In genomic region chr10:13536674-13537366, GRCh38 we compare ENCODE assay signal across 8 cellular contexts. TPM values are rescaled to one million over a fixed set of nuclear protein-coding genes. Genes with fewer than 3 reads are reported as not detected.
DNase-seq lines count a peak whose midpoint lies in the region; ATAC-seq, FAIRE-seq and TF ChIP-seq lines count a peak whose summit lies in the region.

No MANE protein-coding gene starts in this region.

- H3K27me3 Mint-ChIP-seq in astrocyte (ENCODE audit: low read depth, unreplicated experiment), result peaks cover 7% of the 10 kb centered on the region
- H3K27me3 Mint-ChIP-seq in stimulated activated naive CD8-positive, alpha-beta T cell treated with anti-CD3 and anti-CD28 coated beads, Interleukin-15, amount 100 ng/mL, for 72 hours, result peaks cover 58% of the 10 kb centered on the region
- H3K27me3 Mint-ChIP-seq in activated T-helper 1 cell treated with anti-CD3 and anti-CD28 coated beads, Interleukin-12 subunit alpha, Interleukin-12 subunit beta, Interleukin-2, Interleukin-4 antibody, amounts not matched to agents 30 ng/mL and 10 ng/mL and 1 ng/mL, durations not matched to agents 14 hours and 24 hours and 36 hours (ENCODE audit: insufficient read depth), result peaks cover 29% of the 10 kb centered on the region

- peak; percentile 90 for ATAC-seq in stimulated activated naive CD8-positive, alpha-beta T cell treated with anti-CD3 and anti-CD28 coated beads, Interleukin-15, amount 100 ng/mL, for 72 hours
- no peak for ATAC-seq in HG02763 (IDR thresholded peaks at IDR 0.05; ENCODE audit: unreplicated experiment)

- H3K9me3 Mint-ChIP-seq in astrocyte (ENCODE audit: unreplicated experiment), result no peaks in the 10 kb centered on the region
- H3K9me3 Mint-ChIP-seq in stimulated activated naive CD8-positive, alpha-beta T cell treated with anti-CD3 and anti-CD28 coated beads, Interleukin-15, amount 100 ng/mL, for 72 hours, result no peaks in the 10 kb centered on the region
- H3K9me3 Mint-ChIP-seq in activated T-helper 1 cell treated with anti-CD3 and anti-CD28 coated beads, Interleukin-12 subunit alpha, Interleukin-12 subunit beta, Interleukin-2, Interleukin-4 antibody, amounts not matched to agents 30 ng/mL and 10 ng/mL and 1 ng/mL, durations not matched to agents 14 hours and 24 hours and 36 hours, result no peaks in the 10 kb centered on the region

- no peak overlapping the region for H3K27ac Mint-ChIP-seq in astrocyte (ENCODE audit: unreplicated experiment)
- H3K27ac Mint-ChIP-seq in stimulated activated naive CD8-positive, alpha-beta T cell treated with anti-CD3 and anti-CD28 coated beads, Interleukin-15, amount 100 ng/mL, for 72 hours, result no peak overlapping the region
- no peak overlapping the region for H3K27ac Mint-ChIP-seq in activated T-helper 1 cell treated with anti-CD3 and anti-CD28 coated beads, Interleukin-12 subunit alpha, Interleukin-12 subunit beta, Interleukin-2, Interleukin-4 antibody, amounts not matched to agents 30 ng/mL and 10 ng/mL and 1 ng/mL, durations not matched to agents 14 hours and 24 hours and 36 hours

- DNase-seq in COLO668 (lab: John Stamatoyannopoulos, UW; ENCODE audit: unreplicated experiment), result peak; percentile 18
- peak; percentile 82 for DNase-seq in H7
- peak; percentile 26 for DNase-seq in NCI-H460 (ENCODE audit: extremely low read depth, low read depth)
- peak; percentile 18 for DNase-seq in astrocyte (ENCODE audit: low read depth)
- peak; percentile 68 for DNase-seq in kidney tubule cell (ENCODE audit: low spot score)
- DNase-seq in stimulated activated naive CD8-positive, alpha-beta T cell treated with anti-CD3 and anti-CD28 coated beads, Interleukin-15, amount 100 ng/mL, for 72 hours, result peak; percentile 45 to 60
- DNase-seq in activated T-helper 1 cell treated with anti-CD3 and anti-CD28 coated beads, Interleukin-12 subunit alpha, Interleukin-12 subunit beta, Interleukin-2, Interleukin-4 antibody, amounts not matched to agents 30 ng/mL and 10 ng/mL and 1 ng/mL, durations not matched to agents 14 hours and 24 hours and 36 hours (ENCODE audit: low spot score), result no peak

- H3K4me1 ChIP-seq in astrocyte (ENCODE audit: insufficient read depth, low read length), result no peaks in the 10 kb centered on the region

- no peak overlapping the region for H3K4me3 ChIP-seq in H7 (ENCODE audit: insufficient read depth, low read depth, low read length)
- no peak overlapping the region for H3K4me3 ChIP-seq in astrocyte (ENCODE audit: insufficient read depth, low read depth, low read length)

- H3K36me3 Mint-ChIP-seq in astrocyte (ENCODE audit: low read depth, unreplicated experiment), result no peaks in the 10 kb centered on the region
- no peaks in the 10 kb centered on the region for H3K36me3 Mint-ChIP-seq in activated T-helper 1 cell treated with anti-CD3 and anti-CD28 coated beads, Interleukin-12 subunit alpha, Interleukin-12 subunit beta, Interleukin-2, Interleukin-4 antibody, amounts not matched to agents 30 ng/mL and 10 ng/mL and 1 ng/mL, durations not matched to agents 14 hours and 24 hours and 36 hours (ENCODE audit: low read depth)

- FAIRE-seq in astrocyte (lab: Jason Lieb, UNC), result no peak

- no peaks in the 10 kb centered on the region for H4K20me1 ChIP-seq in astrocyte (ENCODE audit: insufficient read depth, low read length)

- H3K36me3 ChIP-seq in H7 (replicated peaks; ENCODE audit: control insufficient read depth, insufficient read depth, low read length) (no peaks in the 10 kb centered on the region), astrocyte (ENCODE audit: insufficient read depth, low read length) (no peaks in the 10 kb centered on the region)

- no peak overlapping the region for H3K4me2 ChIP-seq in astrocyte (ENCODE audit: low read length)

- no peaks in the 10 kb centered on the region for H3K4me1 Mint-ChIP-seq in astrocyte (ENCODE audit: low read depth, unreplicated experiment)
- no peaks in the 10 kb centered on the region for H3K4me1 Mint-ChIP-seq in stimulated activated naive CD8-positive, alpha-beta T cell treated with anti-CD3 and anti-CD28 coated beads, Interleukin-15, amount 100 ng/mL, for 72 hours
- no peaks in the 10 kb centered on the region for H3K4me1 Mint-ChIP-seq in activated T-helper 1 cell treated with anti-CD3 and anti-CD28 coated beads, Interleukin-12 subunit alpha, Interleukin-12 subunit beta, Interleukin-2, Interleukin-4 antibody, amounts not matched to agents 30 ng/mL and 10 ng/mL and 1 ng/mL, durations not matched to agents 14 hours and 24 hours and 36 hours (ENCODE audit: low read depth)

- H3K9ac ChIP-seq in astrocyte (ENCODE audit: low read length), result no peak overlapping the region

- peaks cover 3% of the 10 kb centered on the region for H3K9me3 ChIP-seq in astrocyte (ENCODE audit: insufficient read depth, low read depth, low read length)

- peak; percentile 47 for TF ChIP-seq CTCF in astrocyte (IDR thresholded peaks at IDR 0.05; ENCODE audit: insufficient read depth, low read depth, low read length)

- H3K27me3 ChIP-seq in H7 (ENCODE audit: control insufficient read depth, insufficient read depth, low read length) (no peaks in the 10 kb centered on the region), astrocyte (ENCODE audit: insufficient read depth, low read length) (peaks cover 22% of the 10 kb centered on the region)

- intact Hi-C loops in activated T-helper 1 cell treated with anti-CD3 and anti-CD28 coated beads, Interleukin-12 subunit alpha, Interleukin-12 subunit beta, Interleukin-2, Interleukin-4 antibody, amounts not matched to agents 30 ng/mL and 10 ng/mL and 1 ng/mL, durations not matched to agents 14 hours and 24 hours and 36 hours (cut with micrococcal nuclease), result loop anchor here (1.0 kb wide), 1 partner anchor 165 kb away; no protein-coding TSS in a partner anchor

- peak overlapping the region; percentile 62 for H2AFZ ChIP-seq in astrocyte (ENCODE audit: low read depth, low read length)

- no peaks in the 10 kb centered on the region for H3K79me2 ChIP-seq in astrocyte (ENCODE audit: insufficient read depth, low read length)

- no peak overlapping the region for H3K27ac ChIP-seq in astrocyte (ENCODE audit: low read depth, low read length)

- H3K4me3 Mint-ChIP-seq in astrocyte (ENCODE audit: unreplicated experiment), result no peak overlapping the region
- H3K4me3 Mint-ChIP-seq in stimulated activated naive CD8-positive, alpha-beta T cell treated with anti-CD3 and anti-CD28 coated beads, Interleukin-15, amount 100 ng/mL, for 72 hours, result no peak overlapping the region
- H3K4me3 Mint-ChIP-seq in activated T-helper 1 cell treated with anti-CD3 and anti-CD28 coated beads, Interleukin-12 subunit alpha, Interleukin-12 subunit beta, Interleukin-2, Interleukin-4 antibody, amounts not matched to agents 30 ng/mL and 10 ng/mL and 1 ng/mL, durations not matched to agents 14 hours and 24 hours and 36 hours, result no peak overlapping the region

RNA-seq across cellular contexts. Expression of gene BEND7, which starts 8.0 kb away (rescaled TPM):
- 2.7 and 6.8 TPM in 2 replicates for total RNA-seq in H7 (2014; rRNA removed; shearing (Covaris generic))
- 11.6 and 12.4 TPM in 2 replicates for total RNA-seq in NCI-H460 (2014; rRNA removed; shearing (Covaris generic))
- polyA plus RNA-seq in NCI-H460 (2014; cell fraction: nucleus; rRNA removed), result 3.5 and 11.6 TPM in 2 replicates
- 15.9 and 21.1 TPM in 2 replicates for total RNA-seq in astrocyte
- not detected in 2 replicates for total RNA-seq in activated T-helper 1 cell treated with anti-CD3 and anti-CD28 coated beads, Interleukin-12 subunit alpha, Interleukin-12 subunit beta, Interleukin-2, Interleukin-4 antibody, amounts not matched to agents 30 ng/mL and 10 ng/mL and 1 ng/mL, durations not matched to agents 14 hours and 24 hours and 36 hours

RNA-seq across cellular contexts. Expression of gene PRPF18, which starts 49.9 kb away (rescaled TPM):
- 13.2 and 13.6 TPM in 2 replicates for total RNA-seq in H7 (2014; rRNA removed; shearing (Covaris generic))
- total RNA-seq in NCI-H460 (2014; rRNA removed; shearing (Covaris generic)), result 18.9 and 28.2 TPM in 2 replicates
- polyA plus RNA-seq in NCI-H460 (2014; cell fraction: nucleus; rRNA removed), result 12.1 and 20.8 TPM in 2 replicates
- total RNA-seq in astrocyte, result 18.8 and 21.0 TPM in 2 replicates
- total RNA-seq in activated T-helper 1 cell treated with anti-CD3 and anti-CD28 coated beads, Interleukin-12 subunit alpha, Interleukin-12 subunit beta, Interleukin-2, Interleukin-4 antibody, amounts not matched to agents 30 ng/mL and 10 ng/mL and 1 ng/mL, durations not matched to agents 14 hours and 24 hours and 36 hours, result 24.8 and 25.6 TPM in 2 replicates
